In genomic region chr22:39317084-39317755, GRCh38 we compare ENCODE assay signal across 8 cellular contexts. TPM values are rescaled to one million over a fixed set of nuclear protein-coding genes. Genes with fewer than 3 reads are reported as not detected.
A peak's percentile ranks its signal among the peaks of the same experiment; 100 is the strongest.
DNase-seq lines count a peak whose midpoint lies in the region; ATAC-seq and TF ChIP-seq lines count a peak whose summit lies in the region.

No MANE protein-coding gene starts in this region.

- no peak for TF ChIP-seq POLR2A in sigmoid colon (IDR thresholded peaks at IDR 0.05)

- no peak for TF ChIP-seq EP300 in sigmoid colon (IDR thresholded peaks at IDR 0.05)

- CTCF ChIA-PET in T-cell (lab: Charles Lee): interaction anchor here in 1 of 2 donors (0.6 to 5.6 kb wide), 10 partner anchors 10 to 447 kb away, joined by 3 to 55 read pairs (median 5); partner anchors contain the start of genes CBX6 and CBX7

- H3K27ac Mint-ChIP-seq in activated T-cell treated with anti-CD3 and anti-CD28 coated beads, Interleukin-2, amount 50 U/mL, for 24 hours: peak overlapping the region; percentile 99
- H3K27ac Mint-ChIP-seq in T-cell: peak overlapping the region; percentile 98 to 99

- peak overlapping the region; percentile 63 to 90 for H3K27ac ChIP-seq in esophagus (ENCODE audit: low read depth in 2 of 2, low read length in 1 of 2)
- peak overlapping the region; percentile 92 to 99 (median 96) for H3K27ac ChIP-seq in sigmoid colon

- intact Hi-C loops in sigmoid colon (cut with DNase I): loop anchor here (1.0 to 5.0 kb wide), 4 partner anchors 146 to 615 kb away; partner anchors contain the start of genes APOBEC3C and JOSD1

- H3K4me1 ChIP-seq in esophagus (ENCODE audit: control insufficient read depth in 2 of 2, insufficient read depth in 2 of 2, low read length in 1 of 2): peaks cover 0 to 13% of the 10 kb centered on the region in 2 donors
- H3K4me1 ChIP-seq in sigmoid colon: peaks cover 0 to 56% (median 44%) of the 10 kb centered on the region in 4 donors

- H3K27me3 ChIP-seq in esophagus (ENCODE audit: control insufficient read depth in 1 of 2, insufficient read depth in 2 of 2, low read length in 2 of 2) (no peaks in the 10 kb centered on the region), sigmoid colon (no peaks in the 10 kb centered on the region)

- peak; percentile 57 for DNase-seq in activated T-cell treated with anti-CD3 and anti-CD28 coated beads, Interleukin-2, amount 50 U/mL, for 24 hours
- DNase-seq in activated T-cell treated with anti-CD3 and anti-CD28 coated beads, Interleukin-2, amount 50 U/mL, for 1 hour: no peak
- DNase-seq in T-cell (peak in 1 of 34 experiments; percentile 11), sigmoid colon (no peak), amniotic stem cell (lab: John Stamatoyannopoulos, UW) (no peak)

- peak overlapping the region; percentile 99 for H3K4me3 Mint-ChIP-seq in activated T-cell treated with anti-CD3 and anti-CD28 coated beads, Interleukin-2, amount 50 U/mL, for 24 hours
- peak overlapping the region; percentile 98 to 100 (median 99) for H3K4me3 Mint-ChIP-seq in T-cell

- POLR2A ChIA-PET in T-cell (lab: Charles Lee): interaction anchor here (0.5 to 0.7 kb wide), 5 partner anchors 143 to 677 kb away, joined by 3 to 6 read pairs (median 3); no protein-coding TSS in a partner anchor

- 17 to 26% methylated on average over 9 of the region's 9 CpGs for WGBS in esophagus, 2 donors
- WGBS in sigmoid colon, 2 donors: 18 to 52% methylated on average over 9 of the region's 9 CpGs

- no peak for ATAC-seq in T-cell (replicated peaks in 1 of 4)
- ATAC-seq in GM18861 (IDR thresholded peaks at IDR 0.05; ENCODE audit: unreplicated experiment): no peak
- ATAC-seq in GM21619 (IDR thresholded peaks at IDR 0.05; ENCODE audit: unreplicated experiment): no peak

- no peaks in the 10 kb centered on the region for H3K27me3 Mint-ChIP-seq in activated T-cell treated with anti-CD3 and anti-CD28 coated beads, Interleukin-2, amount 50 U/mL, for 24 hours
- no peaks in the 10 kb centered on the region for H3K27me3 Mint-ChIP-seq in T-cell

- H3K36me3 Mint-ChIP-seq in activated T-cell treated with anti-CD3 and anti-CD28 coated beads, Interleukin-2, amount 50 U/mL, for 24 hours (ENCODE audit: low read depth): peaks cover 80% of the 10 kb centered on the region
- peaks cover 63% of the 10 kb centered on the region for H3K36me3 Mint-ChIP-seq in T-cell

- peak overlapping the region in 1 of 2 donors; percentile 96 for H3K4me3 ChIP-seq in esophagus (ENCODE audit: low read depth in 1 of 2, low read length in 2 of 2)
- H3K4me3 ChIP-seq in sigmoid colon: peak overlapping the region in 1 of 4 donors; percentile 83

- peaks cover 37 to 51% of the 10 kb centered on the region in 2 donors for H3K36me3 ChIP-seq in esophagus (ENCODE audit: control insufficient read depth in 2 of 2, insufficient read depth in 2 of 2, low read length in 1 of 2)
- H3K36me3 ChIP-seq in sigmoid colon: peaks cover 45 to 60% (median 53%) of the 10 kb centered on the region in 4 donors

- no peaks in the 10 kb centered on the region for H3K9me3 Mint-ChIP-seq in activated T-cell treated with anti-CD3 and anti-CD28 coated beads, Interleukin-2, amount 50 U/mL, for 24 hours
- H3K9me3 Mint-ChIP-seq in T-cell: no peaks in the 10 kb centered on the region

- H3K9me3 ChIP-seq in esophagus (ENCODE audit: control insufficient read depth in 2 of 2, insufficient read depth in 1 of 2, low read depth in 1 of 2, low read length in 1 of 2) (no peaks in the 10 kb centered on the region), sigmoid colon (no peaks in the 10 kb centered on the region)

- peaks cover 49% of the 10 kb centered on the region for H3K4me1 Mint-ChIP-seq in activated T-cell treated with anti-CD3 and anti-CD28 coated beads, Interleukin-2, amount 50 U/mL, for 24 hours (ENCODE audit: low read depth)
- H3K4me1 Mint-ChIP-seq in T-cell: peaks cover 34 to 67% (median 45%) of the 10 kb centered on the region in 3 donors

- TF ChIP-seq CTCF in sigmoid colon (IDR thresholded peaks at IDR 0.05): no peak

RNA-seq across cellular contexts. Expression of gene RPL3, which starts 2.2 kb away (rescaled TPM):
- 1,000 to 10,000 TPM; 3,304 to 3,660 (median 3,479) TPM for total RNA-seq in T-cell
- 1,000 to 10,000 TPM; 1,521 to 2,885 TPM for polyA plus RNA-seq in esophagus
- 1,000 to 10,000 TPM; 1,532 to 2,212 (median 2,076) TPM for total RNA-seq in sigmoid colon
- 1,000 to 10,000 TPM; 2,602 to 4,917 (median 3,303) TPM for polyA plus RNA-seq in sigmoid colon

RNA-seq across cellular contexts. Expression of gene SYNGR1, which starts 32.6 kb away (rescaled TPM):
- total RNA-seq in T-cell (1 to 10 TPM; 1.1 to 4.3 (median 2.7) TPM), sigmoid colon (10 to 100 TPM; 14.5 to 29.4 (median 20.2) TPM)
- polyA plus RNA-seq in esophagus (10 to 100 TPM; 32.5 to 39.8 TPM), sigmoid colon (1 to 10 TPM in 2 of 3 donors, under 1 TPM in 1; 0.69 to 8.4 (median 7.5) TPM)
